Comparison of ENCODE assay signal across 25 cellular contexts in genomic region chr9:126581893-126582292, GRCh38. TPM values are rescaled to one million over a fixed set of nuclear protein-coding genes. Genes with fewer than 3 reads are reported as not detected.
DNase-seq lines count a peak whose midpoint lies in the region; TF ChIP-seq lines count a peak whose summit lies in the region.
"Had no signal": no experiment of that assay in that cellular context is flagged by ENCODE, and none has a peak within 500 bp of the region (broad histone marks: within the 10 kb centered on the region; RNA-seq: fewer than 3 reads in every experiment).

No MANE protein-coding gene starts in this region.

- peak overlapping the region; percentile 2; the same call in 1 of the 2 replicates for H3K27ac ChIP-seq in VCaP
- no peak overlapping the region for H3K27ac ChIP-seq in sigmoid colon
- no peak overlapping the region for H3K27ac ChIP-seq in caudate nucleus (ENCODE audit: low read depth, low read length)
- H3K27ac ChIP-seq: 22Rv1 had no signal

- no peaks in the 10 kb centered on the region for H3K36me3 ChIP-seq in sigmoid colon

- peaks cover 0 to 2% (median under 1%) of the 10 kb centered on the region in 4 donors for H3K4me1 ChIP-seq in sigmoid colon

- intact Hi-C loops in sigmoid colon (cut with DNase I), result no loop called here

- no peak for TF ChIP-seq EP300 in sigmoid colon (IDR thresholded peaks at IDR 0.05)

- H3K4me3 ChIP-seq in Jurkat, Clone E6-1 (ENCODE audit: low read length), result no peak overlapping the region; the same call in 1 of the 2 replicates
- H3K4me3 ChIP-seq in sigmoid colon, result no peak overlapping the region

- WGBS in sigmoid colon, 2 donors, result 43 to 61% methylated on average over 9 of the region's 9 CpGs

- H3K27me3 ChIP-seq in sigmoid colon, result peaks cover 0 to 22% (median 0%) of the 10 kb centered on the region in 3 donors

- no peaks in the 10 kb centered on the region for H3K9me3 ChIP-seq in sigmoid colon

- no peak for TF ChIP-seq CTCF in VCaP (conservative IDR thresholded peaks at IDR 0.05)
- TF ChIP-seq CTCF in sigmoid colon (IDR thresholded peaks at IDR 0.05), result no peak

- DNase-seq in DMS 273 (lab: John Stamatoyannopoulos, UW; ENCODE audit: unreplicated experiment) (peak; percentile 11), DMS 273 treated with DMSO at 0.1 percent for 48 hours (lab: John Stamatoyannopoulos, UW) (no peak), sigmoid colon (no peak), SHP77 (lab: John Stamatoyannopoulos, UW) (no peak), caudate nucleus (lab: John Stamatoyannopoulos, UW) (no peak)
- DNase-seq in Jurkat, Clone E6-1 (ENCODE audit: low read depth, low spot score), result peak; percentile 36
- DNase-seq: ACHN, Calu3, EL, GDM1, GOT3, HCEC 1CT, MV-4-11, NCI-H1105, NCI-H146, NCI-H1930, NCI-H2107, NCI-H446, NCI-H524 treated with DMSO at 0.1 percent for 48 hours, NCI-H774, PC-3, SW 1271 had no signal

- TF ChIP-seq POLR2A in sigmoid colon (IDR thresholded peaks at IDR 0.05), result no peak

RNA-seq across cellular contexts. Expression of gene LMX1B, which starts 31.8 kb away (rescaled TPM):
- 1.00 TPM for polyA plus RNA-seq in Jurkat, Clone E6-1 (2012; ENCODE audit: insufficient read depth, insufficient read length)
- total RNA-seq in sigmoid colon, result 1 to 10 TPM in 1 of 4 donors, under 1 TPM in 3; 0.14 to 1.4 (median 0.36) TPM
- under 1 TPM in 1 of 3 donors, not detected in 2; 0.12 TPM for polyA plus RNA-seq in sigmoid colon
- total RNA-seq: Calu3 had no signal
- polyA plus RNA-seq: BJ had no signal

Comparison
In these comparisons a context has a peak if more than half of its experiments do, and no peak if none do; other contexts are left out.
1. DNase-seq: peak in DMS 273 (single experiment) and Jurkat, Clone E6-1 (single experiment); none in DMS 273 treated with DMSO at 0.1 percent for 48 hours (single experiment), sigmoid colon (single experiment), SHP77 (0 of 2) and caudate nucleus (0 of 61).